In genomic region chr19:36796714-36796999, GRCh38 we compare ENCODE assay signal across 8 cellular contexts. TPM values are rescaled to one million over a fixed set of nuclear protein-coding genes. Genes with fewer than 3 reads are reported as not detected.
DNase-seq lines count a peak whose midpoint lies in the region; ATAC-seq and TF ChIP-seq lines count a peak whose summit lies in the region.

No MANE protein-coding gene starts in this region.

- TF ChIP-seq EP300 in ovary (IDR thresholded peaks at IDR 0.05) = no peak

- H4K20me1 ChIP-seq in BLaER1 (no peaks in the 10 kb centered on the region), OCI-LY3 (ENCODE audit: insufficient read depth, low read length) (no peaks in the 10 kb centered on the region)

- H3K27ac ChIP-seq in BLaER1 = peak overlapping the region; percentile 88
- H3K27ac ChIP-seq in OCI-LY3 (ENCODE audit: low read length) = no peak overlapping the region
- peak overlapping the region in 1 of 2 donors; percentile 29 for H3K27ac ChIP-seq in ovary

- peaks cover 31% of the 10 kb centered on the region for H3K36me3 ChIP-seq in BLaER1
- peaks cover 10% of the 10 kb centered on the region for H3K36me3 ChIP-seq in OCI-LY3 (replicated peaks; ENCODE audit: low read depth, low read length)
- no peaks in the 10 kb centered on the region for H3K36me3 ChIP-seq in ovary

- H3K9me3 ChIP-seq in BLaER1 (peaks cover 77% of the 10 kb centered on the region), OCI-LY3 (ENCODE audit: insufficient read depth, low read length) (no peaks in the 10 kb centered on the region), ovary (peaks cover 0 to 14% of the 10 kb centered on the region in 2 donors)

- H3K4me1 ChIP-seq in BLaER1 (peaks cover 10% of the 10 kb centered on the region), OCI-LY3 (ENCODE audit: low read length) (no peaks in the 10 kb centered on the region), ovary (ENCODE audit: insufficient read depth) (peaks cover 3% of the 10 kb centered on the region)

- H3K4me2 ChIP-seq in BLaER1 (peak overlapping the region; percentile 63), OCI-LY3 (ENCODE audit: low read length) (peak overlapping the region; percentile 45)

- H3K79me2 ChIP-seq in OCI-LY3 (ENCODE audit: low read length) = peaks cover 17% of the 10 kb centered on the region

- no peak for TF ChIP-seq CTCF in OCI-LY3 (IDR thresholded peaks at IDR 0.05; ENCODE audit: low read depth, low read length)
- no peak for TF ChIP-seq CTCF in epithelial cell of esophagus (IDR thresholded peaks at IDR 0.05; ENCODE audit: insufficient read depth, low read depth, low read length, missing control alignments)
- no peak for TF ChIP-seq CTCF in ovary (IDR thresholded peaks at IDR 0.05)

- TF ChIP-seq POLR2A in ovary (IDR thresholded peaks at IDR 0.05) = no peak

- no peak for DNase-seq in epithelial cell of esophagus (ENCODE audit: low read depth)
- no peak for DNase-seq in ovary
- no peak for DNase-seq in RKO (ENCODE audit: low spot score)
- no peak for DNase-seq in NCI-H2081 treated with DMSO at 0.1 percent for 48 hours (lab: John Stamatoyannopoulos, UW)

- ATAC-seq in GM18858 (IDR thresholded peaks at IDR 0.05; ENCODE audit: unreplicated experiment) (no peak), HG03045 (IDR thresholded peaks at IDR 0.05; ENCODE audit: unreplicated experiment) (no peak)

- WGBS in ovary, 3 donors = 7 to 22% (median 15%) methylated on average over 19 of the region's 19 CpGs

- intact Hi-C loops in ovary (cut with DNase I) = loop anchor here in 1 of 4 donors (2.0 kb wide), 1 partner anchor 24 kb away; the partner anchor contains the start of gene ZNF850

- peak overlapping the region; percentile 61 for H3K9ac ChIP-seq in BLaER1
- H3K9ac ChIP-seq in OCI-LY3 (ENCODE audit: low read length) = no peak overlapping the region

- H3K4me3 ChIP-seq in BLaER1 = peak overlapping the region; percentile 82
- peak overlapping the region; percentile 99 for H3K4me3 ChIP-seq in OCI-LY3 (ENCODE audit: low read length)
- peak overlapping the region; percentile 94 for H3K4me3 ChIP-seq in epithelial cell of esophagus (ENCODE audit: low read length)
- H3K4me3 ChIP-seq in ovary = peak overlapping the region; percentile 89

- H2AFZ ChIP-seq in OCI-LY3 (ENCODE audit: low read depth, low read length) = no peak overlapping the region; the same call in 1 of the 2 replicates

- H3K27me3 ChIP-seq in BLaER1 (no peaks in the 10 kb centered on the region), OCI-LY3 (ENCODE audit: low read depth, low read length) (no peaks in the 10 kb centered on the region), ovary (no peaks in the 10 kb centered on the region)

RNA-seq across cellular contexts. Expression of gene ZNF850, which starts 24.1 kb away (rescaled TPM):
- 10 to 100 TPM in 1 of 7 donors, 1 to 10 TPM in 6; 2.8 to 10.1 (median 7.4) TPM for total RNA-seq in ovary
- 1 to 10 TPM; 1.1 to 1.3 TPM for polyA plus RNA-seq in ovary

RNA-seq across cellular contexts. Expression of gene ZNF790, which starts 41.5 kb away (rescaled TPM):
- 10 to 100 TPM in 1 of 7 donors, 1 to 10 TPM in 6; 3.6 to 11.8 (median 8.3) TPM for total RNA-seq in ovary
- 1 to 10 TPM; 3.5 to 4.5 TPM for polyA plus RNA-seq in ovary

RNA-seq across cellular contexts. Expression of gene ZNF345, which starts 54.0 kb away (rescaled TPM):
- total RNA-seq in ovary = 10 to 100 TPM in 2 of 7 donors, 1 to 10 TPM in 5; 3.2 to 14.1 (median 9.2) TPM
- polyA plus RNA-seq in ovary = 1 to 10 TPM; 3.5 to 5.9 TPM
